15 cellular contexts compared by ENCODE assay signal in the genomic region with DNA sequence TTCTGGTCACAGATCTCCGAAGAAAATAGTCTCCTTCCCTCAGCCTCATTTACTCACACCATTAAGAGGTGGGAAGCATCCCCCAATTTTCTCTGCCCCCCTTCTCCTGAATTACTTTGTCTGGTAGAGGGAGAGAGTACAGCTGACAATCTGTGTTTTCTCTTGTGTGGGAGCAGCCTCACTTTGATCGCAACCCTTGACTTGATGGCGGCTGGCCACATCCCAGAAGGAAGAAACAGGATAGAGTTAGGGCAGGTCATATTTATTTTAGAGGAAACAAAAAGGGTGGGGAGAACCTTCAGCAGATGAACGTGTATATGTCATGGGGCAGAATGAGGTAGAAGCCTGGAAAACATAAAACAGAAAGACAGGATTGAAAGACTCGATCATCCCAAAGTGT.
DNase-seq lines count a peak whose midpoint lies in the region; TF ChIP-seq lines count a peak whose summit lies in the region.
"Had no signal": no experiment of that assay in that cellular context is flagged by ENCODE, and none has a peak within 500 bp of the region (broad histone marks: within the 10 kb centered on the region; RNA-seq: fewer than 3 reads in every experiment).

No MANE protein-coding gene starts in this region.

- no peak for TF ChIP-seq CTCF in WERI-Rb-1 (IDR thresholded peaks at IDR 0.05; ENCODE audit: low read depth, low read length)
- no peak for TF ChIP-seq CTCF in nephron progenitor cell (IDR thresholded peaks at IDR 0.05)
- no peak for TF ChIP-seq CTCF in A673 (conservative IDR thresholded peaks at IDR 0.05; ENCODE audit: low read depth, low read length)

- no peak for DNase-seq in WERI-Rb-1
- DNase-seq in left kidney (ENCODE audit: low read depth, low spot score): peak; percentile 93
- no peak for DNase-seq in nephron progenitor cell
- DNase-seq in A673 (ENCODE audit: low spot score): no peak
- no peak for DNase-seq in activated effector memory CD4-positive, alpha-beta T cell treated with anti-CD3 and anti-CD28 coated beads, Interleukin-2, amount 50 U/mL, for 16 hours
- no peak for DNase-seq in stimulated activated CD4-positive, alpha-beta T cell treated with anti-CD3 and anti-CD28 coated beads, Interleukin-4, amount 100 ng/mL, for 1 hour
- DNase-seq: ACHN; BE2C; CD4-positive, alpha-beta memory T cell; DMS153; DMS79; GDM1; H9 had no signal

- intact Hi-C loops in A673 (cut with micrococcal nuclease; ENCODE audit: unreplicated experiment): no loop called here

- H3K4me1 Mint-ChIP-seq in nephron progenitor cell: peaks cover 76% of the 10 kb centered on the region
- H3K4me1 Mint-ChIP-seq: CD14-positive monocyte, IgD-negative memory B cell had no signal

- peak overlapping the region; percentile 98 for H3K27ac Mint-ChIP-seq in nephron progenitor cell
- H3K27ac Mint-ChIP-seq: CD14-positive monocyte; CD4-positive, alpha-beta memory T cell; IgD-negative memory B cell had no signal

- no peaks in the 10 kb centered on the region for H3K4me1 ChIP-seq in A673 (ENCODE audit: insufficient read depth, low read length, poor library complexity, severe bottlenecking)
- H3K4me1 ChIP-seq: BE2C had no signal

- POLR2A ChIA-PET in A673 (lab: Charles Lee; ENCODE audit: low non-redundant PET): no interaction called here

- peak overlapping the region; percentile 79 for H3K27ac ChIP-seq in WERI-Rb-1
- H3K27ac ChIP-seq in A673 (ENCODE audit: low read depth, low read length, poor library complexity, severe bottlenecking): no peak overlapping the region

- H3K4me3 ChIP-seq in WERI-Rb-1 (ENCODE audit: low read depth, low read length) (peak overlapping the region; percentile 23), A673 (ENCODE audit: low read depth, low read length, poor library complexity, severe bottlenecking) (no peak overlapping the region)

- peaks cover 4% of the 10 kb centered on the region for H3K27me3 Mint-ChIP-seq in nephron progenitor cell (ENCODE audit: low read depth, poor library complexity)

- no peaks in the 10 kb centered on the region for H3K27me3 ChIP-seq in WERI-Rb-1 (ENCODE audit: insufficient read depth, low read depth, severe bottlenecking)
- H3K27me3 ChIP-seq in A673 (replicated peaks; ENCODE audit: insufficient read depth, low read depth, low read length, poor library complexity): peaks cover 32% of the 10 kb centered on the region

- CTCF ChIA-PET in A673 (lab: Charles Lee): no interaction called here

- H3K36me3 ChIP-seq in WERI-Rb-1 (no peaks in the 10 kb centered on the region), A673 (ENCODE audit: insufficient read depth, low read length, poor library complexity, severe bottlenecking) (no peaks in the 10 kb centered on the region)
- H3K36me3 ChIP-seq: BE2C had no signal

- peaks cover 18% of the 10 kb centered on the region for H3K9me3 Mint-ChIP-seq in nephron progenitor cell
- H3K9me3 Mint-ChIP-seq: H9 had no signal

- no peaks in the 10 kb centered on the region for H3K9me3 ChIP-seq in WERI-Rb-1 (ENCODE audit: severe bottlenecking)
- no peaks in the 10 kb centered on the region for H3K9me3 ChIP-seq in A673 (ENCODE audit: low read depth, low read length, poor library complexity, severe bottlenecking)
- H3K9me3 ChIP-seq: BE2C had no signal

- peaks cover 16% of the 10 kb centered on the region for H3K36me3 Mint-ChIP-seq in nephron progenitor cell (ENCODE audit: low read depth)
- H3K36me3 Mint-ChIP-seq: CD14-positive monocyte; CD4-positive, alpha-beta memory T cell; IgD-negative memory B cell had no signal

- BruUV-seq in A673 (replicated peaks; lab: Mats Ljungman, UMichigan): no TSS peak

- H3K4me3 Mint-ChIP-seq in nephron progenitor cell: no peak overlapping the region
- H3K4me3 Mint-ChIP-seq: CD14-positive monocyte; CD4-positive, alpha-beta memory T cell; H9; IgD-negative memory B cell had no signal
